8 cellular contexts compared by ENCODE assay signal in genomic region chr1:27724961-27725373, GRCh38. TPM values are rescaled to one million over a fixed set of nuclear protein-coding genes. Genes with fewer than 3 reads are reported as not detected.
A peak's percentile ranks its signal among the peaks of the same experiment; 100 is the strongest.
DNase-seq lines count a peak whose midpoint lies in the region; ATAC-seq and TF ChIP-seq lines count a peak whose summit lies in the region.

No MANE protein-coding gene starts in this region.

- no peaks in the 10 kb centered on the region for H3K27me3 ChIP-seq in lower lobe of right lung (ENCODE audit: low read depth)
- no peaks in the 10 kb centered on the region for H3K27me3 ChIP-seq in upper lobe of right lung

- H3K4me3 ChIP-seq in lower lobe of right lung (peak overlapping the region; percentile 74), upper lobe of right lung (peak overlapping the region; percentile 93)

- H3K36me3 ChIP-seq in lower lobe of right lung: peaks cover 23% of the 10 kb centered on the region
- peaks cover 10% of the 10 kb centered on the region for H3K36me3 ChIP-seq in upper lobe of right lung

- intact Hi-C loops in lower lobe of right lung (cut with DNase I) (no loop called here), upper lobe of right lung (cut with DNase I) (no loop called here)

- no peak for ATAC-seq in lower lobe of right lung
- no peak for ATAC-seq in upper lobe of right lung
- ATAC-seq in GM21723 (IDR thresholded peaks at IDR 0.05; ENCODE audit: unreplicated experiment): no peak

- DNase-seq in activated CD8-positive, alpha-beta memory T cell treated with anti-CD3 and anti-CD28 coated beads for 24 hours: peak; percentile 62
- DNase-seq in activated CD8-positive, alpha-beta memory T cell treated with anti-CD3 and anti-CD28 coated beads, Interleukin-2, amount 50 U/mL, for 4 hours: no peak
- DNase-seq in NCI-H526 (lab: John Stamatoyannopoulos, UW) (peak; percentile 70 to 80), caudate nucleus (lab: John Stamatoyannopoulos, UW) (peak in 8 of 61 donors; percentile 1 to 31 (median 10)), lower lobe of right lung (peak; percentile 60), upper lobe of right lung (peak; percentile 66), T1000 (lab: John Stamatoyannopoulos, UW) (no peak)

- H3K27ac ChIP-seq in caudate nucleus (ENCODE audit: low read depth, low read length): peak overlapping the region; percentile 90
- H3K27ac ChIP-seq in lower lobe of right lung: peak overlapping the region; percentile 94
- peak overlapping the region; percentile 91 for H3K27ac ChIP-seq in upper lobe of right lung

- H3K9me3 ChIP-seq in lower lobe of right lung: no peaks in the 10 kb centered on the region
- no peaks in the 10 kb centered on the region for H3K9me3 ChIP-seq in upper lobe of right lung

- H3K4me1 ChIP-seq in lower lobe of right lung (peaks cover 15% of the 10 kb centered on the region), upper lobe of right lung (peaks cover 4% of the 10 kb centered on the region)

- TF ChIP-seq CTCF in lower lobe of right lung (IDR thresholded peaks at IDR 0.05) (no peak), upper lobe of right lung (IDR thresholded peaks at IDR 0.05) (no peak)

RNA-seq across cellular contexts. Expression of gene FAM76A, which starts 0.8 kb away (rescaled TPM):
- total RNA-seq in lower lobe of right lung: 18.0 TPM
- total RNA-seq in upper lobe of right lung: 23.3 TPM

RNA-seq across cellular contexts. Expression of gene STX12, which starts 48.1 kb away (rescaled TPM):
- total RNA-seq in lower lobe of right lung (91.0 TPM), upper lobe of right lung (95.6 TPM)

RNA-seq across cellular contexts. Expression of gene IFI6, which starts 53.0 kb away (rescaled TPM):
- total RNA-seq in lower lobe of right lung (211 TPM), upper lobe of right lung (259 TPM)

Comparison
In these comparisons a context has a peak if more than half of its experiments do, and no peak if none do; other contexts are left out.
1. DNase-seq: peak in activated CD8-positive, alpha-beta memory T cell treated with anti-CD3 and anti-CD28 coated beads for 24 hours (single experiment), NCI-H526 (2 of 2), lower lobe of right lung (single experiment) and upper lobe of right lung (single experiment); none in activated CD8-positive, alpha-beta memory T cell treated with anti-CD3 and anti-CD28 coated beads, Interleukin-2, amount 50 U/mL, for 4 hours (single experiment) and T1000 (single experiment).
2. Peak in every context shown above with its lines, with median percentiles within 50 percentile points of each other: H3K27ac ChIP-seq.